ENCODE assay signal across 8 cellular contexts in the genomic region with DNA sequence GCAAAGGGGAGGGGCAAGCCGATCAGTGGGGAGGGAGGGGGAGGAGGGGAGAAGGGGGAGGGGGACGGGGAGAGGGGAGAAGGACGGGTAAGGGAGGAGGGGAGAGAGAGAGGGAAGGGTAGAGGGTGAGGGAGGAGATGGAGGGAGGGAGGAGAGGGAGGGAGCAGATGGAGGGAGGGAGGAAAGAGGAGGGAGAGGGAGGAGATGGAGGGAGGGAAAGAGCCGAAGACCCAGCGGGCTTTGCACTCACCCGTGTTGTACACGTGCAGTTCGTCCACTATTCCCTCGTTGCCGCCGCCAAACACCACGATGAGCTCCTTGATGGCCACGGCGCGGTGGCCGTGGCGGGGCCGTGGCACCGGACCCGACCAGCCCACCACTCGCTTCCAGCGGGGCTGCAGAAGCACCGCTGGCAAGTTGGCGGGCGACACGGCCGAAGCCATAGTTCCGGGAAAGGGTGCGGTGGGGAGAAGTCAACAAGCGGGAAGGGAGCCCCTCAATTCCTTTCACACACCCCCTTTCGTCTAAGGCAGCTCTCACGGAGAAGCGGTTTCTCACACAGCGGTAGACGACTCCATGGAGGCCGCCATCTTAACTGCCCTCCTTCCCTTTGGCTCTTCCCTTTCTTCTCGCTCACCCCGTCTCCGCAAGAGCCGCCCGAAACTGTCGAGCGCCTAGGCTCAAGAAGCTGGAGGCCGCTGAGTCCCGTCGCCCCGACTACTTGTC. TPM values are rescaled to one million over a fixed set of nuclear protein-coding genes. Genes with fewer than 3 reads are reported as not detected.
DNase-seq lines count a peak whose midpoint lies in the region; TF ChIP-seq lines count a peak whose summit lies in the region.

No MANE protein-coding gene starts in this region.

- intact Hi-C loops in CD4-positive, alpha-beta memory T cell (cut with micrococcal nuclease) = loop anchor here (1.0 to 10.0 kb wide), 4 partner anchors 42 to 404 kb away; a partner anchor contains a TSS
- intact Hi-C loops in vagina (cut with DNase I) = no loop called here

- peak overlapping the region; percentile 100 for H3K9ac ChIP-seq in MM.1S (ENCODE audit: low read length)

- peaks cover 4 to 18% of the 10 kb centered on the region in 2 donors for H3K36me3 Mint-ChIP-seq in CD4-positive, alpha-beta memory T cell

- peaks cover 0 to 1% of the 10 kb centered on the region in 2 donors for H3K27me3 Mint-ChIP-seq in CD4-positive, alpha-beta memory T cell

- no peaks in the 10 kb centered on the region for H3K27me3 ChIP-seq in CD4-positive, alpha-beta memory T cell (ENCODE audit: insufficient read depth, low read length)
- H3K27me3 ChIP-seq in MM.1S (replicated peaks; ENCODE audit: insufficient read depth, low read length) (no peaks in the 10 kb centered on the region), muscle layer of duodenum (ENCODE audit: low read depth, low read length) (no peaks in the 10 kb centered on the region), vagina (no peaks in the 10 kb centered on the region)

- H3K4me3 Mint-ChIP-seq in CD4-positive, alpha-beta memory T cell = peak overlapping the region; percentile 100

- peak; percentile 11 for TF ChIP-seq POLR2A in erythroblast (IDR thresholded peaks at IDR 0.05; ENCODE audit: low read length)
- TF ChIP-seq POLR2A in vagina (IDR thresholded peaks at IDR 0.05) = no peak

- H3K4me3 ChIP-seq in CD4-positive, alpha-beta memory T cell (ENCODE audit: low read length in 2 of 2) = peak overlapping the region; percentile 36 to 90
- peak overlapping the region; percentile 94 for H3K4me3 ChIP-seq in MM.1S (ENCODE audit: low read length)
- H3K4me3 ChIP-seq in muscle layer of duodenum (ENCODE audit: low read depth in 1 of 2, low read length in 2 of 2) = peak overlapping the region; percentile 67 to 76
- H3K4me3 ChIP-seq in vagina = peak overlapping the region; percentile 75 to 94

- TF ChIP-seq CTCF in GM20000 (IDR thresholded peaks at IDR 0.05; ENCODE audit: extremely low read depth, missing control alignments) (no peak), MM.1S (IDR thresholded peaks at IDR 0.05; ENCODE audit: low read length) (no peak), vagina (IDR thresholded peaks at IDR 0.05) (no peak)

- H3K36me3 ChIP-seq in CD4-positive, alpha-beta memory T cell (ENCODE audit: insufficient read depth, low read length) = no peaks in the 10 kb centered on the region
- H3K36me3 ChIP-seq in MM.1S (replicated peaks; ENCODE audit: insufficient read depth, low read length) (no peaks in the 10 kb centered on the region), muscle layer of duodenum (ENCODE audit: control insufficient read depth in 1 of 2, insufficient read depth in 2 of 2, low read length in 2 of 2) (peaks cover 0 to 5% of the 10 kb centered on the region in 2 donors), vagina (no peaks in the 10 kb centered on the region)

- H3K4me1 ChIP-seq in CD4-positive, alpha-beta memory T cell (ENCODE audit: insufficient read depth, low read length) = peaks cover 52% of the 10 kb centered on the region
- H3K4me1 ChIP-seq in MM.1S (ENCODE audit: low read length) (peaks cover 21% of the 10 kb centered on the region), muscle layer of duodenum (ENCODE audit: control insufficient read depth in 1 of 2, insufficient read depth in 2 of 2, low read length in 2 of 2) (peaks cover 11 to 57% of the 10 kb centered on the region in 2 donors), vagina (peaks cover 65% of the 10 kb centered on the region)

- H3K4me2 ChIP-seq in MM.1S (ENCODE audit: low read depth, low read length) = peak overlapping the region; percentile 55

- peaks cover 19% of the 10 kb centered on the region; the same call in 1 of the 2 replicates for H4K20me1 ChIP-seq in MM.1S (ENCODE audit: insufficient read depth, low read length)

- H3K4me1 Mint-ChIP-seq in CD4-positive, alpha-beta memory T cell = peaks cover 20 to 58% (median 43%) of the 10 kb centered on the region in 4 donors

- H2AFZ ChIP-seq in MM.1S (ENCODE audit: low read length) = no peak overlapping the region

- POLR2A ChIA-PET in CD4-positive, alpha-beta memory T cell (lab: Charles Lee; ENCODE audit: partially characterized antibody) = interaction anchor here (0.9 to 10.3 kb wide), 19 partner anchors 9 to 1012 kb away, joined by 3 to 176 read pairs (median 10); a partner anchor contains a TSS

- peak overlapping the region; percentile 97 to 100 (median 100) for H3K27ac Mint-ChIP-seq in CD4-positive, alpha-beta memory T cell

- H3K9me3 ChIP-seq in CD4-positive, alpha-beta memory T cell (ENCODE audit: control insufficient read depth in 1 of 2, low read length in 2 of 2) = no peaks in the 10 kb centered on the region
- H3K9me3 ChIP-seq in MM.1S (replicated peaks; ENCODE audit: insufficient read depth, low read length) = no peaks in the 10 kb centered on the region
- H3K9me3 ChIP-seq in muscle layer of duodenum (ENCODE audit: control insufficient read depth in 1 of 2, low read length in 2 of 2) = no peaks in the 10 kb centered on the region
- no peaks in the 10 kb centered on the region for H3K9me3 ChIP-seq in vagina

- H3F3A ChIP-seq in MM.1S (ENCODE audit: insufficient read depth, low read length) = peaks cover 36% of the 10 kb centered on the region

- peaks cover 0 to 3% (median 0%) of the 10 kb centered on the region in 8 donors for H3K9me3 Mint-ChIP-seq in CD4-positive, alpha-beta memory T cell

- peak overlapping the region; percentile 99 for H3K27ac ChIP-seq in CD4-positive, alpha-beta memory T cell (ENCODE audit: low read depth, low read length)
- H3K27ac ChIP-seq in MM.1S (ENCODE audit: low read length) (peak overlapping the region; percentile 99), muscle layer of duodenum (ENCODE audit: low read length) (peak overlapping the region; percentile 94), vagina (peak overlapping the region; percentile 97)

- H3K79me2 ChIP-seq in MM.1S (ENCODE audit: low read length) = peaks cover 69% of the 10 kb centered on the region

- CTCF ChIA-PET in CD4-positive, alpha-beta memory T cell (lab: Charles Lee; ENCODE audit: partially characterized antibody) = interaction anchor here (1.0 to 6.1 kb wide), 6 partner anchors 19 to 403 kb away, joined by 3 to 31 read pairs (median 3); no protein-coding TSS in a partner anchor

- DNase-seq in CD4-positive, alpha-beta memory T cell = peak in 3 of 5 donors; percentile 23 to 58 (median 47)
- peak; percentile 53 for DNase-seq in GM20000 (ENCODE audit: low spot score)
- DNase-seq in MM.1S = peak; percentile 37
- peak; percentile 56 for DNase-seq in UCSD-AML1 (lab: John Stamatoyannopoulos, UW; ENCODE audit: unreplicated experiment)
- peak; percentile 79 to 85 for DNase-seq in erythroblast (lab: John Stamatoyannopoulos, UW)
- peak in 1 of 2 donors; percentile 93 for DNase-seq in vagina (ENCODE audit: extremely low spot score in 2 of 2)
- no peak for DNase-seq in NCI-H2081 treated with DMSO at 0.1 percent for 48 hours (lab: John Stamatoyannopoulos, UW)

- H3K9me2 ChIP-seq in MM.1S (replicated peaks; ENCODE audit: insufficient read depth, low read length) = no peaks in the 10 kb centered on the region

RNA-seq across cellular contexts. Expression of a gene that starts 1.1 kb away (rescaled TPM):
- total RNA-seq in CD4-positive, alpha-beta memory T cell = 10 to 100 TPM; 52.6 to 53.4 TPM
- polyA plus RNA-seq in CD4-positive, alpha-beta memory T cell = 10 to 100 TPM in 1 of 2 donors, 1 to 10 TPM in 1; 1.6 to 14.9 TPM
- 38.8 TPM for total RNA-seq in vagina

RNA-seq across cellular contexts. Expression of a gene that starts 2.0 kb away (rescaled TPM):
- 10 to 100 TPM; 12.8 to 14.9 TPM for total RNA-seq in CD4-positive, alpha-beta memory T cell
- polyA plus RNA-seq in CD4-positive, alpha-beta memory T cell = 10 to 100 TPM; 10.4 to 23.8 TPM
- total RNA-seq in vagina = 8.6 TPM

RNA-seq across cellular contexts. Expression of a gene that starts 26.1 kb away (rescaled TPM):
- 10 to 100 TPM; 17.2 to 21.3 TPM for total RNA-seq in CD4-positive, alpha-beta memory T cell
- under 1 TPM in 1 of 2 donors, not detected in 1; 0.65 TPM for polyA plus RNA-seq in CD4-positive, alpha-beta memory T cell
- 4.2 TPM for total RNA-seq in vagina

RNA-seq across cellular contexts. Expression of a gene that starts 35.7 kb away (rescaled TPM):
- total RNA-seq in CD4-positive, alpha-beta memory T cell = 10 to 100 TPM; 88.9 to 94.9 TPM
- 10 to 100 TPM; 57.6 to 96.3 TPM for polyA plus RNA-seq in CD4-positive, alpha-beta memory T cell
- 66.8 TPM for total RNA-seq in vagina

RNA-seq across cellular contexts. Expression of a gene that starts 44.5 kb away (rescaled TPM):
- 100 to 1,000 TPM; 327 to 330 TPM for total RNA-seq in CD4-positive, alpha-beta memory T cell
- 100 to 1,000 TPM in 1 of 2 donors, 10 to 100 TPM in 1; 65.4 to 117 TPM for polyA plus RNA-seq in CD4-positive, alpha-beta memory T cell
- total RNA-seq in vagina = 36.6 TPM
